ENCODE assay signal across 27 cellular contexts in the genomic region with DNA sequence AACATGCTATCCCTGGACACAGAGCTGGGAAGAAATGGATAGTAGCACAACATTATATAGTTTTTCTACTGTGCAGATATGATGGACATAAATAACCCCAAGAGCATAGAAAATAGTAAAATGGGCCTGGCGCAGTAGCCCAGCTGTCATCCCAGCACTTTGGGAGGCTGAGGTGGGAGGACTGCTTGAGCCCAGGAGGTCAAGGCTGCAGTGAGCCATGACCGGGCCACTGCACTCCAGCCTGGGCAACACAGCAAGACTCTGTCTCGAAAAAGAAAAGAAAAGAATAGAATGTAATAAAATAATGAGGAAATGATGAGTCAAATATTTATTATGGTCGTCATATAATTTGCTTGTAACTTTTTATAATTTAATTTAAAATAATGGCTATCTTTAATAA.
"Had no signal": no experiment of that assay in that cellular context is flagged by ENCODE, and none has a peak within 500 bp of the region (broad histone marks: within the 10 kb centered on the region; RNA-seq: fewer than 3 reads in every experiment).

No MANE protein-coding gene starts in this region.

- H3K4me1 ChIP-seq: pancreas, sigmoid colon, stomach, thyroid gland, tibial nerve, upper lobe of left lung, vagina had no signal

- H3K27me3 ChIP-seq: pancreas, right lobe of liver, sigmoid colon, stomach, thyroid gland, tibial nerve, upper lobe of left lung, vagina had no signal

- H3K36me3 ChIP-seq: neutrophil, pancreas, right lobe of liver, sigmoid colon, stomach, thoracic aorta, thyroid gland, tibial nerve, upper lobe of left lung, vagina had no signal

- H3K27ac Mint-ChIP-seq: naive thymus-derived CD8-positive, alpha-beta T cell; nephron progenitor cell; progenitor cell of endocrine pancreas; stimulated activated effector memory CD8-positive, alpha-beta T cell treated with anti-CD3 and anti-CD28 coated beads, Interleukin-12 subunit alpha, Interleukin-12 subunit beta, amount 100 ng/mL, for 72 hours; stimulated activated naive B cell treated with anti-CD40 and anti-IgM and Interleukin-4, amounts not matched to agents 10 μg/mL and 1 μg/mL and 100 μg/mL, for 72 hours had no signal

- ATAC-seq: naive thymus-derived CD8-positive, alpha-beta T cell; pancreas; psoas muscle; stimulated activated effector memory CD8-positive, alpha-beta T cell treated with anti-CD3 and anti-CD28 coated beads, Interleukin-12 subunit alpha, Interleukin-12 subunit beta, amount 100 ng/mL, for 72 hours; stimulated activated naive B cell treated with anti-CD40 and anti-IgM and Interleukin-4, amounts not matched to agents 10 μg/mL and 1 μg/mL and 100 μg/mL, for 72 hours had no signal

- H3K27ac ChIP-seq: neutrophil, pancreas, right lobe of liver, sigmoid colon, stomach, thoracic aorta, thyroid gland, tibial nerve, upper lobe of left lung, vagina had no signal

- H3K4me3 Mint-ChIP-seq: naive thymus-derived CD8-positive, alpha-beta T cell; nephron progenitor cell; neural crest cell; stimulated activated effector memory CD8-positive, alpha-beta T cell treated with anti-CD3 and anti-CD28 coated beads, Interleukin-12 subunit alpha, Interleukin-12 subunit beta, amount 100 ng/mL, for 72 hours; stimulated activated naive B cell treated with anti-CD40 and anti-IgM and Interleukin-4, amounts not matched to agents 10 μg/mL and 1 μg/mL and 100 μg/mL, for 72 hours; stimulated activated naive CD8-positive, alpha-beta T cell treated with anti-CD3 and anti-CD28 coated beads, Interleukin-15, Interleukin-2, amounts not matched to agents 100 ng/mL and 50 ng/mL, for 24 hours had no signal

- H3K9me3 Mint-ChIP-seq: naive thymus-derived CD8-positive, alpha-beta T cell; nephron progenitor cell; neural crest cell; stimulated activated effector memory CD8-positive, alpha-beta T cell treated with anti-CD3 and anti-CD28 coated beads, Interleukin-12 subunit alpha, Interleukin-12 subunit beta, amount 100 ng/mL, for 72 hours; stimulated activated naive CD8-positive, alpha-beta T cell treated with anti-CD3 and anti-CD28 coated beads, Interleukin-15, Interleukin-2, amounts not matched to agents 100 ng/mL and 50 ng/mL, for 24 hours had no signal

- H3K4me3 ChIP-seq: pancreas, psoas muscle, right lobe of liver, sigmoid colon, stomach, thoracic aorta, thyroid gland, tibial nerve, upper lobe of left lung, vagina had no signal

- H3K4me1 Mint-ChIP-seq: naive thymus-derived CD8-positive, alpha-beta T cell; neural crest cell; stimulated activated effector memory CD8-positive, alpha-beta T cell treated with anti-CD3 and anti-CD28 coated beads, Interleukin-12 subunit alpha, Interleukin-12 subunit beta, amount 100 ng/mL, for 72 hours; stimulated activated naive B cell treated with anti-CD40 and anti-IgM and Interleukin-4, amounts not matched to agents 10 μg/mL and 1 μg/mL and 100 μg/mL, for 72 hours had no signal

- H3K36me3 Mint-ChIP-seq: naive thymus-derived CD8-positive, alpha-beta T cell; stimulated activated effector memory CD8-positive, alpha-beta T cell treated with anti-CD3 and anti-CD28 coated beads, Interleukin-12 subunit alpha, Interleukin-12 subunit beta, amount 100 ng/mL, for 72 hours had no signal

- H3K9me3 ChIP-seq: neutrophil, pancreas, psoas muscle, right lobe of liver, sigmoid colon, stomach, thoracic aorta, thyroid gland, tibial nerve, upper lobe of left lung, vagina had no signal

- FAIRE-seq: pancreas, small intestine, urothelium cell line had no signal

- DNase-seq: naive thymus-derived CD8-positive, alpha-beta T cell; nephron progenitor cell; nucleus accumbens; pancreas; psoas muscle; right cardiac atrium; small intestine; stimulated activated CD4-positive, alpha-beta T cell treated with anti-CD3 and anti-CD28 coated beads, Interleukin-15, amount 100 ng/mL, for 24 hours; stimulated activated CD4-positive, alpha-beta T cell treated with anti-CD3 and anti-CD28 coated beads, Interleukin-2, amount 100 ng/mL, for 24 hours; stimulated activated CD4-positive, alpha-beta T cell treated with anti-CD3 and anti-CD28 coated beads, Interleukin-2, amount 100 ng/mL, for 48 hours; stimulated activated naive B cell treated with anti-CD40 and anti-IgM and Interleukin-4, amounts not matched to agents 10 μg/mL and 1 μg/mL and 100 μg/mL, for 72 hours; stimulated activated naive CD4-positive, alpha-beta T cell treated with Interleukin-2 at 50 U/mL for 16 hours; stomach; thyroid gland; trophoblast cell; upper lobe of left lung had no signal
